22 cellular contexts compared by ENCODE assay signal in genomic region chr7:131255242-131255641, GRCh38.
DNase-seq lines count a peak whose midpoint lies in the region; ATAC-seq and FAIRE-seq lines count a peak whose summit lies in the region.
"Had no signal": no experiment of that assay in that cellular context is flagged by ENCODE, and none has a peak within 500 bp of the region (broad histone marks: within the 10 kb centered on the region; RNA-seq: fewer than 3 reads in every experiment).

No MANE protein-coding gene starts in this region.

- H3K27me3 Mint-ChIP-seq in central memory CD8-positive, alpha-beta T cell: peaks cover 6% of the 10 kb centered on the region
- H3K27me3 Mint-ChIP-seq in activated CD8-positive, alpha-beta T cell treated with anti-CD3 and anti-CD28 coated beads, Interleukin-2, amount 10 ng/mL, durations not matched to agents 7 days and 5 days (ENCODE audit: low read depth): peaks cover 13% of the 10 kb centered on the region

- no peaks in the 10 kb centered on the region for H3K4me1 Mint-ChIP-seq in central memory CD8-positive, alpha-beta T cell
- no peaks in the 10 kb centered on the region for H3K4me1 Mint-ChIP-seq in activated CD8-positive, alpha-beta T cell treated with anti-CD3 and anti-CD28 coated beads, Interleukin-2, amount 10 ng/mL, durations not matched to agents 7 days and 5 days (ENCODE audit: low read depth)

- POLR2A ChIA-PET in activated CD8-positive, alpha-beta T cell treated with anti-CD3 and anti-CD28 coated beads, Interleukin-2, amount 10 ng/mL, durations not matched to agents 7 days and 5 days (lab: Charles Lee): no interaction called here

- H3K36me3 Mint-ChIP-seq in central memory CD8-positive, alpha-beta T cell (ENCODE audit: insufficient read depth): peaks cover 2% of the 10 kb centered on the region
- H3K36me3 Mint-ChIP-seq in activated CD8-positive, alpha-beta T cell treated with anti-CD3 and anti-CD28 coated beads, Interleukin-2, amount 10 ng/mL, durations not matched to agents 7 days and 5 days (ENCODE audit: low read depth): peaks cover 5% of the 10 kb centered on the region
- peaks cover 19 to 21% of the 10 kb centered on the region in 2 donors for H3K36me3 Mint-ChIP-seq in activated naive CD4-positive, alpha-beta T cell treated with anti-CD3 and anti-CD28 coated beads, Interleukin-2, amount 50 U/mL, for 72 hours

- peak overlapping the region; percentile 9 for H3K27ac Mint-ChIP-seq in central memory CD8-positive, alpha-beta T cell (ENCODE audit: low read depth)
- no peak overlapping the region for H3K27ac Mint-ChIP-seq in activated CD8-positive, alpha-beta T cell treated with anti-CD3 and anti-CD28 coated beads, Interleukin-2, amount 10 ng/mL, durations not matched to agents 7 days and 5 days
- no peak overlapping the region for H3K27ac Mint-ChIP-seq in activated naive CD4-positive, alpha-beta T cell treated with anti-CD3 and anti-CD28 coated beads, Interleukin-2, amount 50 U/mL, for 72 hours
- H3K27ac Mint-ChIP-seq: CD8-positive, alpha-beta memory T cell had no signal

- CTCF ChIA-PET in activated CD8-positive, alpha-beta T cell treated with anti-CD3 and anti-CD28 coated beads, Interleukin-2, amount 10 ng/mL, durations not matched to agents 7 days and 5 days (lab: Charles Lee): no interaction called here

- peaks cover 18% of the 10 kb centered on the region for H3K9me3 Mint-ChIP-seq in central memory CD8-positive, alpha-beta T cell
- peaks cover 18% of the 10 kb centered on the region for H3K9me3 Mint-ChIP-seq in activated CD8-positive, alpha-beta T cell treated with anti-CD3 and anti-CD28 coated beads, Interleukin-2, amount 10 ng/mL, durations not matched to agents 7 days and 5 days (ENCODE audit: insufficient read depth)
- H3K9me3 Mint-ChIP-seq in activated naive CD4-positive, alpha-beta T cell treated with anti-CD3 and anti-CD28 coated beads, Interleukin-2, amount 50 U/mL, for 72 hours: peaks cover 17 to 19% of the 10 kb centered on the region in 2 donors

- DNase-seq in DMS 273 (lab: John Stamatoyannopoulos, UW; ENCODE audit: unreplicated experiment) (peak; percentile 13), DMS 273 treated with DMSO at 0.1 percent for 48 hours (lab: John Stamatoyannopoulos, UW) (no peak), DMS53 treated with DMSO at 0.1 percent for 48 hours (lab: John Stamatoyannopoulos, UW; ENCODE audit: unreplicated experiment) (peak; percentile 23), RCC 7860 (ENCODE audit: low spot score) (no peak), iPS-NIHi7 (ENCODE audit: extremely low spot score) (no peak)
- DNase-seq in central memory CD8-positive, alpha-beta T cell (ENCODE audit: low spot score in 2 of 2): no peak
- no peak for DNase-seq in activated CD8-positive, alpha-beta T cell treated with anti-CD3 and anti-CD28 coated beads, Interleukin-2, amount 10 ng/mL, durations not matched to agents 7 days and 5 days
- no peak for DNase-seq in activated naive CD4-positive, alpha-beta T cell treated with anti-CD3 and anti-CD28 coated beads, Interleukin-2, amount 50 U/mL, for 72 hours (ENCODE audit: low spot score in 2 of 2)
- DNase-seq: AML-193; C1 segment of cervical spinal cord; CD8-positive, alpha-beta memory T cell; DND-41; IMR-90; Karpas-422; MV-4-11; NCI-H1417; NCI-H187; NK-92 treated with Interleukin-12 subunit alpha and Interleukin-12 subunit beta, amount 100 ng/mL, for 24 hours had no signal

- ATAC-seq in central memory CD8-positive, alpha-beta T cell (replicated peaks; ENCODE audit: extremely low read depth, poor library complexity, severe bottlenecking): no peak
- ATAC-seq in activated CD8-positive, alpha-beta T cell treated with anti-CD3 and anti-CD28 coated beads, Interleukin-2, amount 10 ng/mL, durations not matched to agents 7 days and 5 days: no peak
- ATAC-seq in activated naive CD4-positive, alpha-beta T cell treated with anti-CD3 and anti-CD28 coated beads, Interleukin-2, amount 50 U/mL, for 72 hours: no peak

- H3K4me3 Mint-ChIP-seq in central memory CD8-positive, alpha-beta T cell: no peak overlapping the region
- no peak overlapping the region for H3K4me3 Mint-ChIP-seq in activated CD8-positive, alpha-beta T cell treated with anti-CD3 and anti-CD28 coated beads, Interleukin-2, amount 10 ng/mL, durations not matched to agents 7 days and 5 days
- H3K4me3 Mint-ChIP-seq: CD8-positive, alpha-beta memory T cell had no signal

- peak; percentile 25 for FAIRE-seq in RCC 7860 (lab: Jason Lieb, UNC)
- FAIRE-seq: D721Med, GM12891, H1, HTR-8/SVneo had no signal

Comparison
In these comparisons a context has a peak if more than half of its experiments do, and no peak if none do; other contexts are left out.
1. DNase-seq: peak in DMS 273 (single experiment) and DMS53 treated with DMSO at 0.1 percent for 48 hours (single experiment); none in DMS 273 treated with DMSO at 0.1 percent for 48 hours (single experiment), RCC 7860 (single experiment), central memory CD8-positive, alpha-beta T cell (0 of 2), activated CD8-positive, alpha-beta T cell treated with anti-CD3 and anti-CD28 coated beads, Interleukin-2, amount 10 ng/mL, durations not matched to agents 7 days and 5 days (single experiment), activated naive CD4-positive, alpha-beta T cell treated with anti-CD3 and anti-CD28 coated beads, Interleukin-2, amount 50 U/mL, for 72 hours (0 of 2) and iPS-NIHi7 (single experiment).